Comparison of ENCODE assay signal across 18 cellular contexts in the genomic region with DNA sequence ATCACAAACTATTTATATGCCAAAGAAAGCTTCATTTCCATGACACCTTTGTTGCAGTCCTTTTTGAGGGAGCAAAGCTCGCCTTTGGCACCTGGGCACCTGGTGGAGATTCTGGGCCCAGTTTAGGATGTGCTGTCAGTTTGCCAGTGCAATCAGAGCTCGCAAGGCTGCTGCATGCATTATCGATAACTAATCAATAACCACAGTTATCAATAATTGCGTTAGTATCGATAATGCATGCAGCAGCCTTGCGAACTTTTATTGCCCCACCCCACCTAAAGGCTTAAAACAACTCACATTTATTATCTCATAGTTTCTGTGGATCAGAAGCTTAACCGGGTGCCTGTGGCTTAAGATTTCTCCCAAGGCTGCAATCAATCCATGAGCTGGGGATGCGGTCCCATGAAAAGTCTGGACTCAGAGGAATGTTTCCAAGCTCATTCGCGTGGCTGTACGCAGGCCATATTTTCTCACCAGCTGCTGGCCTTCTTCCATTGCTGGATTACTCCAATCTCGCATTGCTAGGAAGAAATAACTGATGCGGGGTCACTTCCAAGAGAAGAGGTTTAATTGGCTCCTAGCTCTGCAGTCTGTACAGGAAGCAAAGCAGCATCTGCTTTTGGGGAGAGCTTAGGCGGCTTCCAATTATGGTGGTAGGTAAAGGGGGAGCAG.
"Had no signal": no experiment of that assay in that cellular context is flagged by ENCODE, and none has a peak within 500 bp of the region (broad histone marks: within the 10 kb centered on the region; RNA-seq: fewer than 3 reads in every experiment).

No MANE protein-coding gene starts in this region.

- H3K9me3 ChIP-seq: suprapubic skin, transverse colon, vagina had no signal

- H3K27me3 Mint-ChIP-seq: activated naive CD8-positive, alpha-beta T cell had no signal

- ATAC-seq: naive thymus-derived CD4-positive, alpha-beta T cell had no signal

- H3K36me3 Mint-ChIP-seq: activated naive CD8-positive, alpha-beta T cell; memory B cell had no signal

- H3K4me3 ChIP-seq: coronary artery, suprapubic skin, transverse colon, vagina had no signal

- H3K9me3 Mint-ChIP-seq: memory B cell had no signal

- H3K27ac Mint-ChIP-seq: activated naive CD8-positive, alpha-beta T cell; activated T-helper 1 cell treated with anti-CD3 and anti-CD28 coated beads, Interleukin-12 subunit alpha, Interleukin-12 subunit beta, Interleukin-2, Interleukin-4 antibody, amounts not matched to agents 30 ng/mL and 10 ng/mL and 1 ng/mL, durations not matched to agents 14 hours and 24 hours and 36 hours; memory B cell; stimulated activated naive CD8-positive, alpha-beta T cell treated with anti-CD3 and anti-CD28 coated beads, Interleukin-15, Interleukin-2, amounts not matched to agents 100 ng/mL and 50 ng/mL, for 24 hours had no signal

- DNase-seq: activated CD4-positive, alpha-beta T cell treated with anti-CD3 and anti-CD28 coated beads, Interleukin-2, amount 50 U/mL, for 48 hours; activated gamma-delta T cell treated with Interleukin-2 at 50 U/mL for 16 hours; activated T-cell treated with anti-CD3 and anti-CD28 coated beads for 4 hours; brain microvascular endothelial cell; naive thymus-derived CD4-positive, alpha-beta T cell; nucleus accumbens; stimulated activated CD4-positive, alpha-beta T cell treated with anti-CD3 and anti-CD28 coated beads, Interleukin-2, amount 100 ng/mL, for 24 hours; SW 1271; T-helper 2 cell; transverse colon had no signal

- H3K27ac ChIP-seq: brain microvascular endothelial cell, coronary artery, suprapubic skin, transverse colon, vagina had no signal

- H3K4me1 ChIP-seq: suprapubic skin, vagina had no signal

- FAIRE-seq: TTC549 had no signal

- H3K4me1 Mint-ChIP-seq: memory B cell had no signal

- H3K27me3 ChIP-seq: brain microvascular endothelial cell, suprapubic skin, transverse colon, vagina had no signal

- H3K36me3 ChIP-seq: brain microvascular endothelial cell, suprapubic skin, transverse colon, vagina had no signal

- H3K4me3 Mint-ChIP-seq: activated naive CD8-positive, alpha-beta T cell; activated T-helper 1 cell treated with anti-CD3 and anti-CD28 coated beads, Interleukin-12 subunit alpha, Interleukin-12 subunit beta, Interleukin-2, Interleukin-4 antibody, amounts not matched to agents 30 ng/mL and 10 ng/mL and 1 ng/mL, durations not matched to agents 14 hours and 24 hours and 36 hours; memory B cell; naive thymus-derived CD4-positive, alpha-beta T cell; stimulated activated naive CD8-positive, alpha-beta T cell treated with anti-CD3 and anti-CD28 coated beads, Interleukin-15, Interleukin-2, amounts not matched to agents 100 ng/mL and 50 ng/mL, for 24 hours had no signal
